ENCODE assay signal across 20 cellular contexts in genomic region chr1:39863177-39863576, GRCh38. TPM values are rescaled to one million over a fixed set of nuclear protein-coding genes. Genes with fewer than 3 reads are reported as not detected.
DNase-seq lines count a peak whose midpoint lies in the region; ATAC-seq, FAIRE-seq and TF ChIP-seq lines count a peak whose summit lies in the region.
"Had no signal": no experiment of that assay in that cellular context is flagged by ENCODE, and none has a peak within 500 bp of the region (broad histone marks: within the 10 kb centered on the region; RNA-seq: fewer than 3 reads in every experiment).

No MANE protein-coding gene starts in this region.

- in situ Hi-C loops in HepG2 (cut with HindIII; ENCODE audit: extremely low pct_ligation_motif_present, low pct_unique_long_range_greater_than_20kb): no loop called here

- no peak overlapping the region for H3K4me2 ChIP-seq in HepG2 (ENCODE audit: low read depth, low read length)
- no peak overlapping the region for H3K4me2 ChIP-seq in neural cell (ENCODE audit: low read length)
- H3K4me2 ChIP-seq: GM23338 had no signal

- ATAC-seq in HepG2: no peak
- no peak for ATAC-seq in right lobe of liver
- no peak for ATAC-seq in WTC11
- no peak for ATAC-seq in HG03135 (IDR thresholded peaks at IDR 0.05; ENCODE audit: unreplicated experiment)
- ATAC-seq: GM23338, HCT116 had no signal

- H3K27me3 ChIP-seq in HepG2 (ENCODE audit: control insufficient read depth in 1 of 2, insufficient read depth in 2 of 2, low read length in 2 of 2): no peaks in the 10 kb centered on the region
- H3K27me3 ChIP-seq in right lobe of liver: no peaks in the 10 kb centered on the region
- no peaks in the 10 kb centered on the region for H3K27me3 ChIP-seq in neural cell (ENCODE audit: insufficient read depth, low read depth, low read length)

- no peak overlapping the region for H3K27ac Mint-ChIP-seq in WTC11
- H3K27ac Mint-ChIP-seq: CD4-positive, alpha-beta memory T cell; GM23338; H9; HFFc6 had no signal

- no peak overlapping the region for H3K4me3 ChIP-seq in HepG2 (replicated peaks in 1 of 3; ENCODE audit: insufficient read depth in 1 of 3, low read depth in 2 of 3, low read length in 3 of 3)
- no peak overlapping the region for H3K4me3 ChIP-seq in right lobe of liver
- H3K4me3 ChIP-seq in neural cell (ENCODE audit: low read length): peak overlapping the region; percentile 19
- H3K4me3 ChIP-seq: GM23338 had no signal

- H3K27ac ChIP-seq in HepG2 (ENCODE audit: extremely low read length, insufficient read depth, low read length): no peak overlapping the region
- no peak overlapping the region for H3K27ac ChIP-seq in right lobe of liver
- peak overlapping the region; percentile 40 for H3K27ac ChIP-seq in neural cell (ENCODE audit: low read length)

- 89% methylated on average over 5 of the region's 5 CpGs for WGBS in HepG2 (ENCODE audit: low lambda C conversion rate)
- WGBS in right lobe of liver (ENCODE audit: insufficient coverage, low coverage, low lambda C conversion rate, missing lambda C conversion rate): 84% methylated on average over 5 of the region's 5 CpGs

- H3K9me3 Mint-ChIP-seq in WTC11: peaks cover 5% of the 10 kb centered on the region; the same call in 1 of the 2 replicates
- H3K9me3 Mint-ChIP-seq: CD4-positive, alpha-beta memory T cell; H9; HFFc6 had no signal

- no peak overlapping the region for H3K4me3 Mint-ChIP-seq in WTC11
- H3K4me3 Mint-ChIP-seq: CD4-positive, alpha-beta memory T cell; GM23338; H9; HFFc6 had no signal

- DNase-seq in HepG2 (ENCODE audit: low spot score) (no peak), right lobe of liver (no peak), WTC11 (ENCODE audit: low spot score) (no peak)
- no peak for DNase-seq in stimulated activated naive CD4-positive, alpha-beta T cell (lab: John Stamatoyannopoulos, UW)
- DNase-seq: C1 segment of cervical spinal cord; Calu3; CD4-positive, alpha-beta memory T cell; COR-L47; DMS53; DMS79 treated with DMSO at 0.1 percent for 48 hours; GF-D8; H9; HFFc6 had no signal

- intact Hi-C loops in HepG2 (cut with micrococcal nuclease; ENCODE audit: unreplicated experiment) (no loop called here), right lobe of liver (cut with DNase I) (no loop called here)

- peaks cover 2% of the 10 kb centered on the region for H3K4me1 Mint-ChIP-seq in WTC11

- H2AFZ ChIP-seq in HepG2 (ENCODE audit: low read length) (no peak overlapping the region), neural cell (ENCODE audit: low read depth, low read length) (no peak overlapping the region)
- H2AFZ ChIP-seq: GM23338 had no signal

- no peaks in the 10 kb centered on the region for H3F3A ChIP-seq in neural cell (ENCODE audit: insufficient read depth, low read length, poor library complexity, severe bottlenecking)

- no peak for TF ChIP-seq EP300 in HepG2 (IDR thresholded peaks at IDR 0.05; ENCODE audit: low read depth in 2 of 2, low read length in 2 of 2)
- TF ChIP-seq EP300 in HepG2 (CRISPR knock-in tag; IDR thresholded peaks at IDR 0.05; ENCODE audit: borderline replicate concordance): no peak
- no peak for TF ChIP-seq EP300 in neural cell (conservative IDR thresholded peaks at IDR 0.05; ENCODE audit: poor library complexity, severe bottlenecking)

- H3K9ac ChIP-seq in HepG2 (ENCODE audit: insufficient read depth, low read depth, low read length) (no peak overlapping the region), neural cell (ENCODE audit: low read length) (no peak overlapping the region)

- H3K27me3 Mint-ChIP-seq in WTC11 (ENCODE audit: low read depth): no peaks in the 10 kb centered on the region
- H3K27me3 Mint-ChIP-seq: CD4-positive, alpha-beta memory T cell had no signal

- TF ChIP-seq RAD21 in HepG2 (CRISPR knock-in tag; IDR thresholded peaks at IDR 0.05): no peak
- TF ChIP-seq RAD21 in neural cell (conservative IDR thresholded peaks at IDR 0.05): no peak

- H3K9me3 ChIP-seq in HepG2 (ENCODE audit: low read length) (no peaks in the 10 kb centered on the region), right lobe of liver (no peaks in the 10 kb centered on the region), neural cell (ENCODE audit: low read length) (no peaks in the 10 kb centered on the region)

- FAIRE-seq in HepG2 (lab: Jason Lieb, UNC): no peak
- FAIRE-seq: GM12891, GM18507 had no signal

- H3K36me3 Mint-ChIP-seq in WTC11: peaks cover 11% of the 10 kb centered on the region

- H3K36me3 ChIP-seq in HepG2 (replicated peaks in 1 of 2; ENCODE audit: control insufficient read depth in 1 of 2, insufficient read depth in 2 of 2, low read length in 2 of 2) (peaks cover 2 to 4% of the 10 kb centered on the region in 2 experiments; a peak in 3 of 5 replicates), right lobe of liver (no peaks in the 10 kb centered on the region), neural cell (ENCODE audit: insufficient read depth, low read length) (no peaks in the 10 kb centered on the region)

- no TSS peak for BruUV-seq in HepG2 (replicated peaks; lab: Mats Ljungman, UMichigan)

- POLR2A ChIA-PET in HepG2 (lab: Yijun Ruan, JAX): no interaction called here
- POLR2A ChIA-PET in WTC11 (lab: Charles Lee): no interaction called here

- H3K4me1 ChIP-seq in HepG2 (ENCODE audit: insufficient read depth, low read length) (peaks cover 15% of the 10 kb centered on the region), right lobe of liver (no peaks in the 10 kb centered on the region)

- TF ChIP-seq CTCF in HepG2 (CRISPR knock-in tag; IDR thresholded peaks at IDR 0.05) (no peak), right lobe of liver (IDR thresholded peaks at IDR 0.05) (no peak), WTC11 (IDR thresholded peaks at IDR 0.05) (no peak), neural cell (IDR thresholded peaks at IDR 0.05; ENCODE audit: poor library complexity, severe bottlenecking) (no peak)

- no peak for TF ChIP-seq POLR2A in HepG2 (IDR thresholded peaks at IDR 0.05; ENCODE audit: insufficient read depth in 1 of 2, low read depth in 2 of 2, low read length in 2 of 2)
- TF ChIP-seq POLR2A in right lobe of liver (IDR thresholded peaks at IDR 0.05): no peak

- H3K79me2 ChIP-seq in HepG2 (ENCODE audit: insufficient read depth, low read length): peaks cover 71% of the 10 kb centered on the region
- peaks cover 73% of the 10 kb centered on the region for H3K79me2 ChIP-seq in neural cell (replicated peaks; ENCODE audit: insufficient read depth, low read length)

- H3K9me2 ChIP-seq in neural cell (ENCODE audit: insufficient read depth, low read length): no peaks in the 10 kb centered on the region

- CTCF ChIA-PET in HepG2 (lab: Yijun Ruan, JAX; ENCODE audit: low intra/inter-chr PET ratio, low total read pairs): no interaction called here
- CTCF ChIA-PET in WTC11 (lab: Charles Lee): interaction anchor here (1.3 kb wide), 1 partner anchor 56 kb away, joined by 7 read pairs; no protein-coding TSS in a partner anchor

- H4K20me1 ChIP-seq in HepG2 (ENCODE audit: insufficient read depth, low read length): no peaks in the 10 kb centered on the region
- no peaks in the 10 kb centered on the region for H4K20me1 ChIP-seq in neural cell (ENCODE audit: insufficient read depth)

RNA-seq across cellular contexts. Expression of gene TRIT1, which starts 20.1 kb away (rescaled TPM):
- total RNA-seq in HepG2 (2016; rRNA removed; fragmentation: Illumina TruSeq; extraction: Trizol): 20.4 and 20.7 TPM in 2 replicates
- 6.6 and 8.1 TPM in 2 replicates for total RNA-seq in HepG2 (2016; cell fraction: cytosol; rRNA removed; fragmentation: Illumina TruSeq; extraction: Trizol; ENCODE audit: low read depth)
- 20.6 and 21.7 TPM in 2 replicates for total RNA-seq in HepG2 (2016; cell fraction: insoluble cytoplasmic fraction; rRNA removed; fragmentation: Illumina TruSeq; extraction: Trizol)
- 11.4 and 13.2 TPM in 2 replicates for total RNA-seq in HepG2 (2016; cell fraction: membrane; rRNA removed; fragmentation: Illumina TruSeq; extraction: Trizol)
- total RNA-seq in HepG2 (2016; cell fraction: nucleus; rRNA removed; fragmentation: Illumina TruSeq; extraction: Trizol): 24.7 and 29.2 TPM in 2 replicates
- 11.5 and 13.4 TPM in 2 replicates for polyA plus RNA-seq in HepG2 (2011; rRNA removed)
- polyA plus RNA-seq in HepG2 (2011; cell fraction: cytosol; rRNA removed): 6.3 and 6.6 TPM in 2 replicates
- polyA plus RNA-seq in HepG2 (2011; cell fraction: nucleus; rRNA removed): 11.5 and 15.4 TPM in 2 replicates
- 10.4 and 13.0 TPM in 2 replicates for polyA plus RNA-seq in HepG2 (2012)
- polyA plus RNA-seq in HepG2 (2016; cell fraction: cytosol; fragmentation: Illumina TruSeq; extraction: Trizol; ENCODE audit: low read depth): 2.8 and 4.0 TPM in 2 replicates
- 13.4 and 19.6 TPM in 2 replicates for polyA plus RNA-seq in HepG2 (2016; cell fraction: insoluble cytoplasmic fraction; fragmentation: Illumina TruSeq; extraction: Trizol; ENCODE audit: low read depth)
- polyA plus RNA-seq in HepG2 (2016; cell fraction: membrane; fragmentation: Illumina TruSeq; extraction: Trizol; ENCODE audit: low read depth): 5.7 and 6.6 TPM in 2 replicates
- 46.0 and 50.5 TPM in 2 replicates for polyA plus RNA-seq in HepG2 (2016; cell fraction: nucleus; fragmentation: Illumina TruSeq; extraction: Trizol; ENCODE audit: insufficient read depth, low read depth)
- 11.6 and 20.1 TPM in 2 replicates for polyA minus RNA-seq in HepG2 (2011; rRNA and poly(A)+ RNA removed; ENCODE audit: low replicate concordance)
- polyA minus RNA-seq in HepG2 (2011; cell fraction: cytosol; rRNA and poly(A)+ RNA removed): 5.3 and 8.4 TPM in 2 replicates
- 22.4 and 32.9 TPM in 2 replicates for polyA minus RNA-seq in HepG2 (2011; cell fraction: nucleus; rRNA and poly(A)+ RNA removed)
- total RNA-seq in right lobe of liver: 10 to 100 TPM in 1 of 6 experiments, 1 to 10 TPM in 5; 5.1 to 10.3 (median 7.0) TPM
- 26.3 to 31.4 TPM (median 27.3 TPM) in 3 replicates for total RNA-seq in WTC11 (2021)
- polyA plus RNA-seq in neural cell: 72.2 and 90.6 TPM in 2 replicates
- polyA minus RNA-seq in neural cell: 61.0 and 66.2 TPM in 2 replicates

RNA-seq across cellular contexts. Expression of gene MYCL, which starts 38.5 kb away (rescaled TPM):
- total RNA-seq in HepG2 (2016; rRNA removed; fragmentation: Illumina TruSeq; extraction: Trizol): 0.31 and 0.42 TPM in 2 replicates
- 0.20 and 0.26 TPM in 2 replicates for total RNA-seq in HepG2 (2016; cell fraction: cytosol; rRNA removed; fragmentation: Illumina TruSeq; extraction: Trizol; ENCODE audit: low read depth)
- total RNA-seq in HepG2 (2016; cell fraction: insoluble cytoplasmic fraction; rRNA removed; fragmentation: Illumina TruSeq; extraction: Trizol): 0.15 and 0.30 TPM in 2 replicates
- 0.28 and 0.34 TPM in 2 replicates for total RNA-seq in HepG2 (2016; cell fraction: membrane; rRNA removed; fragmentation: Illumina TruSeq; extraction: Trizol)
- total RNA-seq in HepG2 (2016; cell fraction: nucleus; rRNA removed; fragmentation: Illumina TruSeq; extraction: Trizol): 0.38 and 0.62 TPM in 2 replicates
- 1.7 and 2.1 TPM in 2 replicates for polyA plus RNA-seq in HepG2 (2011; rRNA removed)
- polyA plus RNA-seq in HepG2 (2011; cell fraction: cytosol; rRNA removed): 1.7 and 2.2 TPM in 2 replicates
- 0.77 and 1.6 TPM in 2 replicates for polyA plus RNA-seq in HepG2 (2011; cell fraction: nucleus; rRNA removed)
- 4.1 and 5.6 TPM in 2 replicates for polyA plus RNA-seq in HepG2 (2012)
- 0.14 and 0.15 TPM in 2 replicates for polyA plus RNA-seq in HepG2 (2016; cell fraction: cytosol; fragmentation: Illumina TruSeq; extraction: Trizol; ENCODE audit: low read depth)
- polyA plus RNA-seq in HepG2 (2016; cell fraction: insoluble cytoplasmic fraction; fragmentation: Illumina TruSeq; extraction: Trizol; ENCODE audit: low read depth): 0.21 and 0.37 TPM in 2 replicates
- 0.28 and 0.40 TPM in 2 replicates for polyA plus RNA-seq in HepG2 (2016; cell fraction: membrane; fragmentation: Illumina TruSeq; extraction: Trizol; ENCODE audit: low read depth)
- 0.29 and 0.42 TPM in 2 replicates for polyA plus RNA-seq in HepG2 (2016; cell fraction: nucleus; fragmentation: Illumina TruSeq; extraction: Trizol; ENCODE audit: insufficient read depth, low read depth)
- polyA minus RNA-seq in HepG2 (2011; rRNA and poly(A)+ RNA removed; ENCODE audit: low replicate concordance): 2.5 and 7.8 TPM in 2 replicates
- polyA minus RNA-seq in HepG2 (2011; cell fraction: cytosol; rRNA and poly(A)+ RNA removed): 0.79 and 1.5 TPM in 2 replicates
- 1.3 and 3.1 TPM in 2 replicates for polyA minus RNA-seq in HepG2 (2011; cell fraction: nucleus; rRNA and poly(A)+ RNA removed)
- total RNA-seq in right lobe of liver: 10 to 100 TPM in 2 of 6 experiments, 1 to 10 TPM in 3, under 1 TPM in 1; 0.75 to 20.5 (median 6.1) TPM
- total RNA-seq in WTC11 (2021): 31.0 to 32.6 TPM (median 32.2 TPM) in 3 replicates
- polyA plus RNA-seq in neural cell: 35.2 and 36.3 TPM in 2 replicates
- 59.2 and 72.6 TPM in 2 replicates for polyA minus RNA-seq in neural cell
- total RNA-seq: H4 had no signal
- polyA plus RNA-seq: CD4-positive, alpha-beta memory T cell had no signal

Comparison
In these comparisons a context has a peak if more than half of its experiments do, and no peak if none do; other contexts are left out.
1. Of the 50 proteins assayed by ChIP-seq in both HepG2 and WTC11: peak only in HepG2: none; only in WTC11: none; in both: ZNF121; in neither: 49.